Comparison of ENCODE assay signal across 1 cellular context in genomic region chr10:34811126-34811967, GRCh38.
TF ChIP-seq lines count a peak whose summit lies in the region.

No MANE protein-coding gene starts in this region.

TF ChIP-seq in HEK293T, 16 proteins besides CTCF, POLR2A, EP300 and RAD21:
- TF ChIP-seq FOXK2 (IDR thresholded peaks at IDR 0.05) (no peak), NFRKB (IDR thresholded peaks at IDR 0.05) (no peak), ELF4 (IDR thresholded peaks at IDR 0.05) (no peak), PKNOX1 (IDR thresholded peaks at IDR 0.05) (no peak), TARDBP (IDR thresholded peaks at IDR 0.05) (no peak), ARNT (IDR thresholded peaks at IDR 0.05) (no peak), SUZ12 (IDR thresholded peaks at IDR 0.05) (no peak), LEF1 (IDR thresholded peaks at IDR 0.05; ENCODE audit: borderline replicate concordance) (no peak), SP1 (IDR thresholded peaks at IDR 0.05) (no peak), BHLHE40 (IDR thresholded peaks at IDR 0.05; ENCODE audit: borderline replicate concordance) (no peak), HDGF (IDR thresholded peaks at IDR 0.05; ENCODE audit: borderline replicate concordance) (no peak), FOXA1 (IDR thresholded peaks at IDR 0.05) (no peak)
